Comparison of ENCODE assay signal across 1 cellular context in the genomic region with DNA sequence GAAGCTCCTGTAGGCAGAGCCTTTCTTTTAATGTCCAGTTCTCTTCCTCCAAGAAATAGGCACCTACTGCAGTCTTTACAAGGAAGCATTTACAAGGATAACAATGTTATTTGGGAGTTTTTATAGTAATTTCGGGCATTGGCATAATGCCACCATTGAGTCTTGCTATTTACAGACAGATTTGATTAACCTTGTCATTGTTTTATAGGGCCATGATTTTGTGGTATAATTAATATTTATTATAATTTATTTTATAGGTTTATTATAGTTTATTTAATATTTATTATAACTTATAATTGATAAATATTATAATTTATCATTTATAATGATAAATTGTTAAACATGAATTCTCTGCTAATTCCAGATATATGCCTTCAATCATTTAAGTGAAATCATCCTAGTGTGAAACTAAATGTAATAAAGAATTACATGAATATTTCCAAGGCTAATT.
A peak's percentile ranks its signal among the peaks of the same experiment; 100 is the strongest.
TF ChIP-seq lines count a peak whose summit lies in the region.

No MANE protein-coding gene starts in this region.

TF ChIP-seq in K562, 482 proteins besides CTCF, POLR2A, EP300 and RAD21 (continued from another document):
- no peak for TF ChIP-seq FOXJ3 (CRISPR knock-in tag; IDR thresholded peaks at IDR 0.05)
- 0 out of 2 replicates have a peak, but pooled peaks have one; percentile 5 for TF ChIP-seq ZNF644 (tag; IDR thresholded peaks at IDR 0.05; ENCODE audit: low read depth)
- TF ChIP-seq LEF1 (IDR thresholded peaks at IDR 0.05), result no peak
- TF ChIP-seq, protein P1, sequence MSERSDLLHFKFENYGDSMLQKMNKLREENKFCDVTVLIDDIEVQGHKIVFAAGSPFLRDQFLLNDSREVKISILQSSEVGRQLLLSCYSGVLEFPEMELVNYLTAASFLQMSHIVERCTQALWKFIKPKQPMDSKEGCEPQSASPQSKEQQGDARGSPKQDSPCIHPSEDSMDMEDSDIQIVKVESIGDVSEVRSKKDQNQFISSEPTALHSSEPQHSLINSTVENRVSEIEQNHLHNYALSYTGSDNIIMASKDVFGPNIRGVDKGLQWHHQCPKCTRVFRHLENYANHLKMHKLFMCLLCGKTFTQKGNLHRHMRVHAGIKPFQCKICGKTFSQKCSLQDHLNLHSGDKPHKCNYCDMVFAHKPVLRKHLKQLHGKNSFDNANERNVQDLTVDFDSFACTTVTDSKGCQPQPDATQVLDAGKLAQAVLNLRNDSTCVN (CRISPR knock-in tag; IDR thresholded peaks at IDR 0.05), result no peak
- no peak for TF ChIP-seq SPI1 (IDR thresholded peaks at IDR 0.05; ENCODE audit: borderline replicate concordance, low read depth, low read length)
- TF ChIP-seq ZNF589 (CRISPR knock-in tag; IDR thresholded peaks at IDR 0.05; ENCODE audit: low read depth), result peak; percentile 55; the same call in 1 of the 2 replicates
- TF ChIP-seq SIX5 (IDR thresholded peaks at IDR 0.05; ENCODE audit: borderline replicate concordance in 1 of 2, insufficient read depth in 1 of 2, low read depth in 1 of 2, low read length in 2 of 2), result no peak
- TF ChIP-seq NFIC (IDR thresholded peaks at IDR 0.05), result peak; percentile 89
- no peak for TF ChIP-seq PHB (CRISPR knock-in tag; IDR thresholded peaks at IDR 0.05)
- no peak for TF ChIP-seq PRMT5 (CRISPR knock-in tag; IDR thresholded peaks at IDR 0.05)
- TF ChIP-seq, protein P2, sequence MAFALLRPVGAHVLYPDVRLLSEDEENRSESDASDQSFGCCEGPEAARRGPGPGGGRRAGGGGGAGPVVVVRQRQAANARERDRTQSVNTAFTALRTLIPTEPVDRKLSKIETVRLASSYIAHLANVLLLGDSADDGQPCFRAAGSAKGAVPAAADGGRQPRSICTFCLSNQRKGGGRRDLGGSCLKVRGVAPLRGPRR (CRISPR knock-in tag; IDR thresholded peaks at IDR 0.05), result no peak
- no peak for TF ChIP-seq TSC22D4 (tag; IDR thresholded peaks at IDR 0.05)
- TF ChIP-seq, protein P3, sequence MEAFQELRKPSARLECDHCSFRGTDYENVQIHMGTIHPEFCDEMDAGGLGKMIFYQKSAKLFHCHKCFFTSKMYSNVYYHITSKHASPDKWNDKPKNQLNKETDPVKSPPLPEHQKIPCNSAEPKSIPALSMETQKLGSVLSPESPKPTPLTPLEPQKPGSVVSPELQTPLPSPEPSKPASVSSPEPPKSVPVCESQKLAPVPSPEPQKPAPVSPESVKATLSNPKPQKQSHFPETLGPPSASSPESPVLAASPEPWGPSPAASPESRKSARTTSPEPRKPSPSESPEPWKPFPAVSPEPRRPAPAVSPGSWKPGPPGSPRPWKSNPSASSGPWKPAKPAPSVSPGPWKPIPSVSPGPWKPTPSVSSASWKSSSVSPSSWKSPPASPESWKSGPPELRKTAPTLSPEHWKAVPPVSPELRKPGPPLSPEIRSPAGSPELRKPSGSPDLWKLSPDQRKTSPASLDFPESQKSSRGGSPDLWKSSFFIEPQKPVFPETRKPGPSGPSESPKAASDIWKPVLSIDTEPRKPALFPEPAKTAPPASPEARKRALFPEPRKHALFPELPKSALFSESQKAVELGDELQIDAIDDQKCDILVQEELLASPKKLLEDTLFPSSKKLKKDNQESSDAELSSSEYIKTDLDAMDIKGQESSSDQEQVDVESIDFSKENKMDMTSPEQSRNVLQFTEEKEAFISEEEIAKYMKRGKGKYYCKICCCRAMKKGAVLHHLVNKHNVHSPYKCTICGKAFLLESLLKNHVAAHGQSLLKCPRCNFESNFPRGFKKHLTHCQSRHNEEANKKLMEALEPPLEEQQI (IDR thresholded peaks at IDR 0.05), result no peak
- TF ChIP-seq, protein P4, sequence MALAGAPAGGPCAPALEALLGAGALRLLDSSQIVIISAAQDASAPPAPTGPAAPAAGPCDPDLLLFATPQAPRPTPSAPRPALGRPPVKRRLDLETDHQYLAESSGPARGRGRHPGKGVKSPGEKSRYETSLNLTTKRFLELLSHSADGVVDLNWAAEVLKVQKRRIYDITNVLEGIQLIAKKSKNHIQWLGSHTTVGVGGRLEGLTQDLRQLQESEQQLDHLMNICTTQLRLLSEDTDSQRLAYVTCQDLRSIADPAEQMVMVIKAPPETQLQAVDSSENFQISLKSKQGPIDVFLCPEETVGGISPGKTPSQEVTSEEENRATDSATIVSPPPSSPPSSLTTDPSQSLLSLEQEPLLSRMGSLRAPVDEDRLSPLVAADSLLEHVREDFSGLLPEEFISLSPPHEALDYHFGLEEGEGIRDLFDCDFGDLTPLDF (CRISPR knock-in tag; IDR thresholded peaks at IDR 0.05), result no peak
- peak; percentile 32 for TF ChIP-seq TAF9B (IDR thresholded peaks at IDR 0.05; ENCODE audit: partially characterized antibody)
- no peak for TF ChIP-seq ZNF444 (CRISPR knock-in tag; IDR thresholded peaks at IDR 0.05)
- TF ChIP-seq, protein P5, sequence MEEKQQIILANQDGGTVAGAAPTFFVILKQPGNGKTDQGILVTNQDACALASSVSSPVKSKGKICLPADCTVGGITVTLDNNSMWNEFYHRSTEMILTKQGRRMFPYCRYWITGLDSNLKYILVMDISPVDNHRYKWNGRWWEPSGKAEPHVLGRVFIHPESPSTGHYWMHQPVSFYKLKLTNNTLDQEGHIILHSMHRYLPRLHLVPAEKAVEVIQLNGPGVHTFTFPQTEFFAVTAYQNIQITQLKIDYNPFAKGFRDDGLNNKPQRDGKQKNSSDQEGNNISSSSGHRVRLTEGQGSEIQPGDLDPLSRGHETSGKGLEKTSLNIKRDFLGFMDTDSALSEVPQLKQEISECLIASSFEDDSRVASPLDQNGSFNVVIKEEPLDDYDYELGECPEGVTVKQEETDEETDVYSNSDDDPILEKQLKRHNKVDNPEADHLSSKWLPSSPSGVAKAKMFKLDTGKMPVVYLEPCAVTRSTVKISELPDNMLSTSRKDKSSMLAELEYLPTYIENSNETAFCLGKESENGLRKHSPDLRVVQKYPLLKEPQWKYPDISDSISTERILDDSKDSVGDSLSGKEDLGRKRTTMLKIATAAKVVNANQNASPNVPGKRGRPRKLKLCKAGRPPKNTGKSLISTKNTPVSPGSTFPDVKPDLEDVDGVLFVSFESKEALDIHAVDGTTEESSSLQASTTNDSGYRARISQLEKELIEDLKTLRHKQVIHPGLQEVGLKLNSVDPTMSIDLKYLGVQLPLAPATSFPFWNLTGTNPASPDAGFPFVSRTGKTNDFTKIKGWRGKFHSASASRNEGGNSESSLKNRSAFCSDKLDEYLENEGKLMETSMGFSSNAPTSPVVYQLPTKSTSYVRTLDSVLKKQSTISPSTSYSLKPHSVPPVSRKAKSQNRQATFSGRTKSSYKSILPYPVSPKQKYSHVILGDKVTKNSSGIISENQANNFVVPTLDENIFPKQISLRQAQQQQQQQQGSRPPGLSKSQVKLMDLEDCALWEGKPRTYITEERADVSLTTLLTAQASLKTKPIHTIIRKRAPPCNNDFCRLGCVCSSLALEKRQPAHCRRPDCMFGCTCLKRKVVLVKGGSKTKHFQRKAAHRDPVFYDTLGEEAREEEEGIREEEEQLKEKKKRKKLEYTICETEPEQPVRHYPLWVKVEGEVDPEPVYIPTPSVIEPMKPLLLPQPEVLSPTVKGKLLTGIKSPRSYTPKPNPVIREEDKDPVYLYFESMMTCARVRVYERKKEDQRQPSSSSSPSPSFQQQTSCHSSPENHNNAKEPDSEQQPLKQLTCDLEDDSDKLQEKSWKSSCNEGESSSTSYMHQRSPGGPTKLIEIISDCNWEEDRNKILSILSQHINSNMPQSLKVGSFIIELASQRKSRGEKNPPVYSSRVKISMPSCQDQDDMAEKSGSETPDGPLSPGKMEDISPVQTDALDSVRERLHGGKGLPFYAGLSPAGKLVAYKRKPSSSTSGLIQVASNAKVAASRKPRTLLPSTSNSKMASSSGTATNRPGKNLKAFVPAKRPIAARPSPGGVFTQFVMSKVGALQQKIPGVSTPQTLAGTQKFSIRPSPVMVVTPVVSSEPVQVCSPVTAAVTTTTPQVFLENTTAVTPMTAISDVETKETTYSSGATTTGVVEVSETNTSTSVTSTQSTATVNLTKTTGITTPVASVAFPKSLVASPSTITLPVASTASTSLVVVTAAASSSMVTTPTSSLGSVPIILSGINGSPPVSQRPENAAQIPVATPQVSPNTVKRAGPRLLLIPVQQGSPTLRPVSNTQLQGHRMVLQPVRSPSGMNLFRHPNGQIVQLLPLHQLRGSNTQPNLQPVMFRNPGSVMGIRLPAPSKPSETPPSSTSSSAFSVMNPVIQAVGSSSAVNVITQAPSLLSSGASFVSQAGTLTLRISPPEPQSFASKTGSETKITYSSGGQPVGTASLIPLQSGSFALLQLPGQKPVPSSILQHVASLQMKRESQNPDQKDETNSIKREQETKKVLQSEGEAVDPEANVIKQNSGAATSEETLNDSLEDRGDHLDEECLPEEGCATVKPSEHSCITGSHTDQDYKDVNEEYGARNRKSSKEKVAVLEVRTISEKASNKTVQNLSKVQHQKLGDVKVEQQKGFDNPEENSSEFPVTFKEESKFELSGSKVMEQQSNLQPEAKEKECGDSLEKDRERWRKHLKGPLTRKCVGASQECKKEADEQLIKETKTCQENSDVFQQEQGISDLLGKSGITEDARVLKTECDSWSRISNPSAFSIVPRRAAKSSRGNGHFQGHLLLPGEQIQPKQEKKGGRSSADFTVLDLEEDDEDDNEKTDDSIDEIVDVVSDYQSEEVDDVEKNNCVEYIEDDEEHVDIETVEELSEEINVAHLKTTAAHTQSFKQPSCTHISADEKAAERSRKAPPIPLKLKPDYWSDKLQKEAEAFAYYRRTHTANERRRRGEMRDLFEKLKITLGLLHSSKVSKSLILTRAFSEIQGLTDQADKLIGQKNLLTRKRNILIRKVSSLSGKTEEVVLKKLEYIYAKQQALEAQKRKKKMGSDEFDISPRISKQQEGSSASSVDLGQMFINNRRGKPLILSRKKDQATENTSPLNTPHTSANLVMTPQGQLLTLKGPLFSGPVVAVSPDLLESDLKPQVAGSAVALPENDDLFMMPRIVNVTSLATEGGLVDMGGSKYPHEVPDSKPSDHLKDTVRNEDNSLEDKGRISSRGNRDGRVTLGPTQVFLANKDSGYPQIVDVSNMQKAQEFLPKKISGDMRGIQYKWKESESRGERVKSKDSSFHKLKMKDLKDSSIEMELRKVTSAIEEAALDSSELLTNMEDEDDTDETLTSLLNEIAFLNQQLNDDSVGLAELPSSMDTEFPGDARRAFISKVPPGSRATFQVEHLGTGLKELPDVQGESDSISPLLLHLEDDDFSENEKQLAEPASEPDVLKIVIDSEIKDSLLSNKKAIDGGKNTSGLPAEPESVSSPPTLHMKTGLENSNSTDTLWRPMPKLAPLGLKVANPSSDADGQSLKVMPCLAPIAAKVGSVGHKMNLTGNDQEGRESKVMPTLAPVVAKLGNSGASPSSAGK (IDR thresholded peaks at IDR 0.05), result 0 out of 2 replicates have a peak, but pooled peaks have one; percentile 47
- TF ChIP-seq OTX1 (CRISPR knock-in tag; IDR thresholded peaks at IDR 0.05), result no peak
- no peak for TF ChIP-seq PML (IDR thresholded peaks at IDR 0.05; ENCODE audit: low read length)
- no peak for TF ChIP-seq CHCHD3 (CRISPR knock-in tag; IDR thresholded peaks at IDR 0.05)
- no peak for TF ChIP-seq NELFE (IDR thresholded peaks at IDR 0.05; ENCODE audit: insufficient read depth, insufficient read length)
